Comparison of ENCODE assay signal across 19 cellular contexts in genomic region chr2:197217561-197217960, GRCh38.
DNase-seq lines count a peak whose midpoint lies in the region; ATAC-seq and TF ChIP-seq lines count a peak whose summit lies in the region.
"Had no signal": no experiment of that assay in that cellular context is flagged by ENCODE, and none has a peak within 500 bp of the region (broad histone marks: within the 10 kb centered on the region; RNA-seq: fewer than 3 reads in every experiment).

No MANE protein-coding gene starts in this region.

- peaks cover 55% of the 10 kb centered on the region; the same call in 1 of the 2 replicates for H3K79me2 ChIP-seq in OCI-LY7 (ENCODE audit: insufficient read depth, low read depth, low read length)

- no peak for DNase-seq in activated CD8-positive, alpha-beta memory T cell treated with anti-CD3 and anti-CD28 coated beads, Interleukin-2, amount 10 ng/mL, durations not matched to agents 7 days and 5 days
- DNase-seq in activated CD8-positive, alpha-beta memory T cell treated with anti-CD3 and anti-CD28 coated beads, Interleukin-2, amount 50 U/mL, for 4 hours: no peak
- no peak for DNase-seq in OCI-LY7 (ENCODE audit: low spot score)
- peak; percentile 36 for DNase-seq in astrocyte of the hippocampus (ENCODE audit: low read depth, low spot score)
- DNase-seq in stimulated activated effector memory CD8-positive, alpha-beta T cell treated with anti-CD3 and anti-CD28 coated beads, Interleukin-12 subunit alpha, Interleukin-12 subunit beta, amount 100 ng/mL, for 72 hours (ENCODE audit: low spot score in 2 of 2): peak in 1 of 2 donors; percentile 37
- DNase-seq in DMS114 treated with DMSO at 0.1 percent for 48 hours (lab: John Stamatoyannopoulos, UW; ENCODE audit: unreplicated experiment): no peak
- DNase-seq: activated CD4-positive, alpha-beta T cell treated with anti-CD3 and anti-CD28 coated beads for 1 hour; Calu3; cortex of kidney; gastrocnemius medialis; KG1; lower lobe of right lung; NCI-H1105; NCI-H226; psoas muscle; stimulated activated naive CD8-positive, alpha-beta T cell treated with anti-CD3 and anti-CD28 coated beads, Interleukin-15, Interleukin-2, amounts not matched to agents 100 U/mL and 50 U/mL, for 24 hours had no signal

- intact Hi-C loops in OCI-LY7 (cut with micrococcal nuclease; ENCODE audit: unreplicated experiment): loop anchor here (10.0 kb wide), 1 partner anchor 1043 kb away; the partner anchor contains the start of gene STK17B

- peaks cover 27% of the 10 kb centered on the region for H3K36me3 Mint-ChIP-seq in activated CD8-positive, alpha-beta memory T cell treated with anti-CD3 and anti-CD28 coated beads, Interleukin-2, amount 10 ng/mL, durations not matched to agents 7 days and 5 days
- peaks cover 24% of the 10 kb centered on the region for H3K36me3 Mint-ChIP-seq in stimulated activated effector memory CD8-positive, alpha-beta T cell treated with anti-CD3 and anti-CD28 coated beads, Interleukin-12 subunit alpha, Interleukin-12 subunit beta, amount 100 ng/mL, for 72 hours

- H3K9me2 ChIP-seq in OCI-LY7 (ENCODE audit: insufficient read depth, low read length): no peaks in the 10 kb centered on the region

- H3K36me3 ChIP-seq in OCI-LY7 (ENCODE audit: insufficient read depth, low read length): no peaks in the 10 kb centered on the region
- H3K36me3 ChIP-seq: gastrocnemius medialis, lower lobe of right lung had no signal

- H3K4me3 Mint-ChIP-seq in activated CD8-positive, alpha-beta memory T cell treated with anti-CD3 and anti-CD28 coated beads, Interleukin-2, amount 10 ng/mL, durations not matched to agents 7 days and 5 days: no peak overlapping the region
- peak overlapping the region; percentile 69 for H3K4me3 Mint-ChIP-seq in stimulated activated effector memory CD8-positive, alpha-beta T cell treated with anti-CD3 and anti-CD28 coated beads, Interleukin-12 subunit alpha, Interleukin-12 subunit beta, amount 100 ng/mL, for 72 hours

- peak overlapping the region; percentile 87 for H3K27ac Mint-ChIP-seq in activated CD8-positive, alpha-beta memory T cell treated with anti-CD3 and anti-CD28 coated beads, Interleukin-2, amount 10 ng/mL, durations not matched to agents 7 days and 5 days
- peak overlapping the region; percentile 88 for H3K27ac Mint-ChIP-seq in stimulated activated effector memory CD8-positive, alpha-beta T cell treated with anti-CD3 and anti-CD28 coated beads, Interleukin-12 subunit alpha, Interleukin-12 subunit beta, amount 100 ng/mL, for 72 hours

- peak overlapping the region; percentile 68 for H3K4me2 ChIP-seq in OCI-LY7 (ENCODE audit: low read length)

- H3K27me3 Mint-ChIP-seq in activated CD8-positive, alpha-beta memory T cell treated with anti-CD3 and anti-CD28 coated beads, Interleukin-2, amount 10 ng/mL, durations not matched to agents 7 days and 5 days: no peaks in the 10 kb centered on the region

- no peak for ATAC-seq in activated CD8-positive, alpha-beta memory T cell treated with anti-CD3 and anti-CD28 coated beads, Interleukin-2, amount 10 ng/mL, durations not matched to agents 7 days and 5 days
- no peak for ATAC-seq in stimulated activated effector memory CD8-positive, alpha-beta T cell treated with anti-CD3 and anti-CD28 coated beads, Interleukin-12 subunit alpha, Interleukin-12 subunit beta, amount 100 ng/mL, for 72 hours
- ATAC-seq in GM21723 (IDR thresholded peaks at IDR 0.05; ENCODE audit: unreplicated experiment): no peak
- ATAC-seq in GM18498 (IDR thresholded peaks at IDR 0.05; ENCODE audit: unreplicated experiment): no peak
- ATAC-seq: gastrocnemius medialis; lower lobe of right lung; psoas muscle; stimulated activated naive CD8-positive, alpha-beta T cell treated with anti-CD3 and anti-CD28 coated beads, Interleukin-15, Interleukin-2, amounts not matched to agents 100 U/mL and 50 U/mL, for 24 hours had no signal

- H4K20me1 ChIP-seq in OCI-LY7 (ENCODE audit: insufficient read depth, low read length): no peaks in the 10 kb centered on the region

- peak overlapping the region; percentile 96 for H3K27ac ChIP-seq in OCI-LY7 (ENCODE audit: low read depth, low read length, poor library complexity, severe bottlenecking)
- H3K27ac ChIP-seq: epithelial cell of prostate, gastrocnemius medialis, lower lobe of right lung, psoas muscle had no signal

- H3K9me3 ChIP-seq in OCI-LY7 (ENCODE audit: low read length): no peaks in the 10 kb centered on the region
- H3K9me3 ChIP-seq: gastrocnemius medialis, lower lobe of right lung, psoas muscle had no signal

- no peak for TF ChIP-seq CTCF in OCI-LY7 (conservative IDR thresholded peaks at IDR 0.05; ENCODE audit: low read length)

- BruUV-seq in OCI-LY7 (replicated peaks; lab: Mats Ljungman, UMichigan): no TSS peak

- no peak overlapping the region; the same call in 1 of the 2 replicates for H2AFZ ChIP-seq in OCI-LY7 (ENCODE audit: low read length)

- CTCF ChIA-PET in activated CD8-positive, alpha-beta memory T cell treated with anti-CD3 and anti-CD28 coated beads, Interleukin-2, amount 10 ng/mL, durations not matched to agents 7 days and 5 days (lab: Charles Lee): interaction anchor here (1.1 kb wide), 1 partner anchor 20 kb away, joined by 3 read pairs; no protein-coding TSS in a partner anchor
- CTCF ChIA-PET in OCI-LY7 (lab: Charles Lee; ENCODE audit: unreplicated experiment): interaction anchor here (1.4 kb wide), 1 partner anchor 19 kb away, joined by 4 read pairs; no protein-coding TSS in a partner anchor

- H3K4me3 ChIP-seq in OCI-LY7 (ENCODE audit: low read depth, low read length, poor library complexity, severe bottlenecking): peak overlapping the region; percentile 45
- H3K4me3 ChIP-seq: gastrocnemius medialis, lower lobe of right lung, psoas muscle had no signal

- peaks cover 60% of the 10 kb centered on the region for H3K4me1 ChIP-seq in OCI-LY7 (ENCODE audit: insufficient read depth, low read length, poor library complexity, severe bottlenecking)
- H3K4me1 ChIP-seq: psoas muscle had no signal

- no peaks in the 10 kb centered on the region for H3K9me3 Mint-ChIP-seq in activated CD8-positive, alpha-beta memory T cell treated with anti-CD3 and anti-CD28 coated beads, Interleukin-2, amount 10 ng/mL, durations not matched to agents 7 days and 5 days (ENCODE audit: low read depth)
- no peaks in the 10 kb centered on the region for H3K9me3 Mint-ChIP-seq in stimulated activated effector memory CD8-positive, alpha-beta T cell treated with anti-CD3 and anti-CD28 coated beads, Interleukin-12 subunit alpha, Interleukin-12 subunit beta, amount 100 ng/mL, for 72 hours

- H3K4me1 Mint-ChIP-seq in activated CD8-positive, alpha-beta memory T cell treated with anti-CD3 and anti-CD28 coated beads, Interleukin-2, amount 10 ng/mL, durations not matched to agents 7 days and 5 days: peaks cover 78% of the 10 kb centered on the region
- peaks cover 63% of the 10 kb centered on the region for H3K4me1 Mint-ChIP-seq in stimulated activated effector memory CD8-positive, alpha-beta T cell treated with anti-CD3 and anti-CD28 coated beads, Interleukin-12 subunit alpha, Interleukin-12 subunit beta, amount 100 ng/mL, for 72 hours

- POLR2A ChIA-PET in OCI-LY7 (lab: Charles Lee): interaction anchor here (1.2 to 1.9 kb wide), 4 partner anchors 20 to 31 kb away, joined by 3 to 7 read pairs (median 4); no protein-coding TSS in a partner anchor
